Comparison of ENCODE assay signal across 13 cellular contexts in the genomic region with DNA sequence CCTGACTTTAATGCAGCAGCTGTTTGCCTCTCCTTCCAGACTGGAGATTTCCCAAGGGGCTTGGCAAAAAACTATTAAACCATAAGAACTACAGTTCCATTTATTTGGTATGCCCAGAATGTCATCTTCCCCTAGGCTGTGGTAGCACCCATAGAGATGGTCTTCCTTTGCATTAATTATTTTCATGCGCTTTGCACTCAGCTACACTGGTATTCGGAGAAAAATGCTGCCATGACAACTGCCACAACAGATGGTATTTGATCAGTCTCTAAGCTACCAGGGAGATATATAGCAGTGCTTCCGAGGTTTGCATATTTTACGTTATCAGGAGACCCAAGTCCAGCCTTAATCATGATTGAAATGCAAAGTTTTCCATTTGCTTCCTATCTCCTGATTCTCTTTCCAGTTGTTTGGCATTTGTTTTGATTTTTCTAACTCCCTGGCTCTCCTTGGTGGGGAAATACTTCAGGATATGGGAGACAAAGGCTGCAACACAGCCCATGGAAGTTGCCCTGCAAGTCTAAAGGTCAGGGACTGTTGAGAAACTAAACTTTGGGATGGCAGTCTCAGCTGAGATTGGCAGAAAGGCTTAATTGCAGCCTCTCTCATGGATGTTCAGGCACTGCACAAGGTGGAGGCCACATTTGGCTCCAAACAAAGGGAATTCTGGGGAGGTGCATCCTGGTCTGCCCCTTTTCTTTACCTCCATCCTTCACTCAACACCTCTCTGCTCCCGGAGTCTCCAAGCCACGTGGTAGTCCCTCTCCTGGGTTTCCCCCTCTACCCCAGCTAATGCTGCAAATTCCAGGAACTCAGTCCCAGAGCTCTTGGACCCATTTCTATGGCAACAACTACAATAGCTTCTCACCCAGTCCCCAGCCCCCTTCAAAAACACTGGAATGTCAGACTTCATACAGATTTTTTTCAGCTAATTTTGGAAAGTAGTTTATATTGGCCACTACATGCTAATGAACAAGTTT.
DNase-seq lines count a peak whose midpoint lies in the region; ATAC-seq lines count a peak whose summit lies in the region.
"Had no signal": no experiment of that assay in that cellular context is flagged by ENCODE, and none has a peak within 500 bp of the region (broad histone marks: within the 10 kb centered on the region; RNA-seq: fewer than 3 reads in every experiment).

No MANE protein-coding gene starts in this region.

- H3K36me3 Mint-ChIP-seq in T-helper 17 cell (ENCODE audit: low read depth), result no peaks in the 10 kb centered on the region
- H3K36me3 Mint-ChIP-seq: CD4-positive, alpha-beta memory T cell had no signal

- H3K36me3 ChIP-seq in H7 (replicated peaks; ENCODE audit: control insufficient read depth, insufficient read depth, low read length) (no peaks in the 10 kb centered on the region; the same call in 1 of the 2 replicates), neuron (ENCODE audit: insufficient read depth, low read length) (no peaks in the 10 kb centered on the region), MG63 (peaks cover 42% of the 10 kb centered on the region)

- H3K4me1 Mint-ChIP-seq in T-helper 17 cell, result no peaks in the 10 kb centered on the region
- H3K4me1 Mint-ChIP-seq: CD4-positive, alpha-beta memory T cell had no signal

- no peak overlapping the region for H3K27ac Mint-ChIP-seq in T-helper 17 cell
- H3K27ac Mint-ChIP-seq: CD4-positive, alpha-beta memory T cell had no signal

- H3K4me3 ChIP-seq in H7 (ENCODE audit: insufficient read depth, low read depth, low read length), result no peak overlapping the region
- peak overlapping the region; percentile 4 for H3K4me3 ChIP-seq in neuron (ENCODE audit: low read length)
- no peak overlapping the region for H3K4me3 ChIP-seq in MG63

- H3K27me3 ChIP-seq in H7 (ENCODE audit: control insufficient read depth, insufficient read depth, low read length) (no peaks in the 10 kb centered on the region), neuron (ENCODE audit: insufficient read depth, low read length) (no peaks in the 10 kb centered on the region), MG63 (no peaks in the 10 kb centered on the region)

- H2AFZ ChIP-seq in neuron (ENCODE audit: low read depth, low read length), result no peak overlapping the region

- peaks cover 14% of the 10 kb centered on the region for H3K27me3 Mint-ChIP-seq in T-helper 17 cell
- H3K27me3 Mint-ChIP-seq: CD4-positive, alpha-beta memory T cell had no signal

- ATAC-seq in T-helper 17 cell, result no peak

- H3K9me3 ChIP-seq in neuron (ENCODE audit: low read length) (no peaks in the 10 kb centered on the region), T-helper 17 cell (ENCODE audit: control insufficient read depth, low read length, poor library complexity, severe bottlenecking) (no peaks in the 10 kb centered on the region), MG63 (no peaks in the 10 kb centered on the region)

- H3K4me1 ChIP-seq in neuron (ENCODE audit: insufficient read depth, low read length), result peaks cover 45% of the 10 kb centered on the region

- H3K4me3 Mint-ChIP-seq in T-helper 17 cell, result no peak overlapping the region
- H3K4me3 Mint-ChIP-seq: CD4-positive, alpha-beta memory T cell had no signal

- DNase-seq in H7, result peak; percentile 59
- DNase-seq in NCI-H69 (lab: John Stamatoyannopoulos, UW), result peak; percentile 48
- DNase-seq in fibroblast of peridontal ligament (ENCODE audit: extremely low read depth), result peak; percentile 30
- no peak for DNase-seq in T-helper 17 cell
- DNase-seq in AG08396 (ENCODE audit: low spot score), result no peak
- no peak for DNase-seq in NOMO-1 treated with dmso at 0.1 percent for 144 hours (lab: John Stamatoyannopoulos, UW; ENCODE audit: unreplicated experiment)
- DNase-seq in MG63, result no peak
- DNase-seq: activated CD8-positive, alpha-beta memory T cell treated with anti-CD3 and anti-CD28 coated beads, Interleukin-2, amount 50 U/mL, for 48 hours; CD4-positive, alpha-beta memory T cell; HCEC 1CT; NCI-H187 treated with DMSO at 0.1 percent for 48 hours; stimulated activated CD4-positive, alpha-beta T cell treated with anti-CD3 and anti-CD28 coated beads, Interleukin-4, amount 100 ng/mL, for 24 hours had no signal

Comparison
In these comparisons a context has a peak if more than half of its experiments do, and no peak if none do; other contexts are left out.
1. DNase-seq: peak in H7 (single experiment), NCI-H69 (single experiment) and fibroblast of peridontal ligament (single experiment); none in T-helper 17 cell (0 of 3), AG08396 (single experiment), NOMO-1 treated with dmso at 0.1 percent for 144 hours (single experiment) and MG63 (single experiment).